22 cellular contexts compared by ENCODE assay signal in genomic region chr12:8676651-8677050, GRCh38. TPM values are rescaled to one million over a fixed set of nuclear protein-coding genes. Genes with fewer than 3 reads are reported as not detected.
"Had no signal": no experiment of that assay in that cellular context is flagged by ENCODE, and none has a peak within 500 bp of the region (broad histone marks: within the 10 kb centered on the region; RNA-seq: fewer than 3 reads in every experiment).

No MANE protein-coding gene starts in this region.

- H3K36me3 ChIP-seq: brain microvascular endothelial cell, Peyer's patch had no signal

- H3K27me3 ChIP-seq: brain microvascular endothelial cell, Peyer's patch had no signal

- H3K4me3 Mint-ChIP-seq: activated CD8-positive, alpha-beta T cell treated with anti-CD3 and anti-CD28 coated beads for 36 hours; activated naive CD4-positive, alpha-beta T cell treated with anti-CD3 and anti-CD28 coated beads, Interleukin-2, amount 10 ng/mL, durations not matched to agents 7 days and 5 days; activated naive CD8-positive, alpha-beta T cell treated with anti-CD3 and anti-CD28 coated beads for 36 hours; activated T-cell treated with anti-CD3 and anti-CD28 coated beads, Interleukin-2, amount 50 U/mL, for 72 hours; T-helper 1 cell treated with Interleukin-12 subunit alpha and Interleukin-12 subunit beta and Interleukin-4 antibody, amounts not matched to agents 30 μg/mL and 1 μg/mL, for 36 hours had no signal

- H3K4me3 ChIP-seq: Peyer's patch had no signal

- H3K27ac ChIP-seq: brain microvascular endothelial cell, Peyer's patch had no signal

- H3K9me3 ChIP-seq: Peyer's patch had no signal

- H3K27me3 Mint-ChIP-seq: activated CD8-positive, alpha-beta T cell treated with anti-CD3 and anti-CD28 coated beads for 36 hours had no signal

- DNase-seq: activated CD4-positive, alpha-beta T cell treated with anti-CD3 and anti-CD28 coated beads for 4 hours; activated CD8-positive, alpha-beta memory T cell treated with anti-CD3 and anti-CD28 coated beads, Interleukin-2, amount 50 U/mL, for 4 hours; activated CD8-positive, alpha-beta T cell treated with anti-CD3 and anti-CD28 coated beads for 36 hours; activated gamma-delta T cell treated with Interleukin-2 at 50 U/mL for 16 hours; activated naive CD4-positive, alpha-beta T cell treated with anti-CD3 and anti-CD28 coated beads, Interleukin-2, amount 10 ng/mL, durations not matched to agents 7 days and 5 days; activated naive CD8-positive, alpha-beta T cell treated with anti-CD3 and anti-CD28 coated beads for 36 hours; activated T-cell treated with anti-CD3 and anti-CD28 coated beads, Interleukin-2, amount 50 U/mL, for 72 hours; brain microvascular endothelial cell; KG1; NCI-H1092 treated with DMSO at 0.1 percent for 48 hours; NCI-H1436; NCI-H1694 treated with DMSO at 0.1 percent for 48 hours; NCI-H2029 treated with DMSO at 0.1 percent for 48 hours; NCI-H345; NCI-H510A treated with DMSO at 0.1 percent for 48 hours; NCI-H69; NK-92 treated with Interleukin-12 subunit alpha and Interleukin-12 subunit beta, amount 100 ng/mL, for 24 hours; Peyer's patch; SHP77 treated with DMSO at 0.1 percent for 48 hours had no signal

- H3K9me3 Mint-ChIP-seq: activated CD8-positive, alpha-beta T cell treated with anti-CD3 and anti-CD28 coated beads for 36 hours; activated naive CD4-positive, alpha-beta T cell treated with anti-CD3 and anti-CD28 coated beads, Interleukin-2, amount 10 ng/mL, durations not matched to agents 7 days and 5 days; activated T-cell treated with anti-CD3 and anti-CD28 coated beads, Interleukin-2, amount 50 U/mL, for 72 hours; activated T-helper 2 cell treated with anti-CD3 and anti-CD28 coated beads, Interferon-gamma antibody, Interleukin-2, Interleukin-4, amounts not matched to agents 10 μg/mL and 5 μg/mL and 100 μg/mL, durations not matched to agents 14 hours and 24 hours and 36 hours; T-helper 1 cell treated with Interleukin-12 subunit alpha and Interleukin-12 subunit beta and Interleukin-4 antibody, amounts not matched to agents 30 μg/mL and 1 μg/mL, for 36 hours had no signal

- H3K36me3 Mint-ChIP-seq: activated naive CD4-positive, alpha-beta T cell treated with anti-CD3 and anti-CD28 coated beads, Interleukin-2, amount 10 ng/mL, durations not matched to agents 7 days and 5 days; activated naive CD8-positive, alpha-beta T cell treated with anti-CD3 and anti-CD28 coated beads for 36 hours had no signal

- H3K27ac Mint-ChIP-seq: activated CD8-positive, alpha-beta T cell treated with anti-CD3 and anti-CD28 coated beads for 36 hours; activated naive CD4-positive, alpha-beta T cell treated with anti-CD3 and anti-CD28 coated beads, Interleukin-2, amount 10 ng/mL, durations not matched to agents 7 days and 5 days; activated naive CD8-positive, alpha-beta T cell treated with anti-CD3 and anti-CD28 coated beads for 36 hours; activated T-cell treated with anti-CD3 and anti-CD28 coated beads, Interleukin-2, amount 50 U/mL, for 72 hours; activated T-helper 2 cell treated with anti-CD3 and anti-CD28 coated beads, Interferon-gamma antibody, Interleukin-2, Interleukin-4, amounts not matched to agents 10 μg/mL and 5 μg/mL and 100 μg/mL, durations not matched to agents 14 hours and 24 hours and 36 hours; T-helper 1 cell treated with Interleukin-12 subunit alpha and Interleukin-12 subunit beta and Interleukin-4 antibody, amounts not matched to agents 30 μg/mL and 1 μg/mL, for 36 hours had no signal

RNA-seq across cellular contexts. Expression of gene MFAP5, which starts 14.0 kb away (rescaled TPM):
- total RNA-seq: activated CD8-positive, alpha-beta T cell treated with anti-CD3 and anti-CD28 coated beads for 36 hours; activated naive CD8-positive, alpha-beta T cell treated with anti-CD3 and anti-CD28 coated beads for 36 hours; activated T-cell treated with anti-CD3 and anti-CD28 coated beads, Interleukin-2, amount 50 U/mL, for 72 hours; activated T-helper 2 cell treated with anti-CD3 and anti-CD28 coated beads, Interferon-gamma antibody, Interleukin-2, Interleukin-4, amounts not matched to agents 10 μg/mL and 5 μg/mL and 100 μg/mL, durations not matched to agents 14 hours and 24 hours and 36 hours; SK-MEL-5 had no signal
